8 cellular contexts compared by ENCODE assay signal in the genomic region with DNA sequence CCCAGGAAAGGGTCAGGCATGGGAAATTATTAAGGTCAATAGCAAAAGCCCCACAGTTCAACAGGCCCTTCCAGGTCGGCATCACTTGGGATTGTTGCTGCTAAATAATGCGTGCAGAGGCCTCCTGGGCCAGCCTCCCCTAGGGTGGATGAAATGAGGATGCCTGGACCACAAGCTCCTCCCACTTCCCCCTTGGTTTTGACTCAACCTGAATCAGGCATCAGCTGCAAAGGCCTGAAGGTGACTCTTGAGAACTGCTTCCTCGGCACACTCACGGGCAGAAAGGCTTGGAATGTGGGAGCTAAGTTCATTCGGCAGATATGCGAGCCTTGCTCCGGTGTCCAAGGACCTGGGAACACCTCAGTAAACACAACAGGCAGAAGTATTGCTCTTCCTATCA.
DNase-seq lines count a peak whose midpoint lies in the region; ATAC-seq, FAIRE-seq and TF ChIP-seq lines count a peak whose summit lies in the region.

No MANE protein-coding gene starts in this region.

- H3K4me3 ChIP-seq in GM12865 (ENCODE audit: low read depth, low read length) = 0 out of 2 replicates have a peak overlapping the region, but pooled peaks have one; percentile 1
- H3K4me3 ChIP-seq in tibial artery = no peak overlapping the region

- no peak for FAIRE-seq in urothelium cell line (lab: Jason Lieb, UNC)

- no peaks in the 10 kb centered on the region for H3K9me3 Mint-ChIP-seq in activated T-cell treated with anti-CD3 and anti-CD28 coated beads, Interleukin-2, amount 50 U/mL, for 4 hours
- H3K9me3 Mint-ChIP-seq in memory B cell = no peaks in the 10 kb centered on the region

- intact Hi-C loops in tibial artery (cut with DNase I; ENCODE audit: low total_unique reads) = no loop called here

- H3K4me1 Mint-ChIP-seq in activated T-cell treated with anti-CD3 and anti-CD28 coated beads, Interleukin-2, amount 50 U/mL, for 4 hours (ENCODE audit: low read depth) = peaks cover 94% of the 10 kb centered on the region
- peaks cover 54% of the 10 kb centered on the region for H3K4me1 Mint-ChIP-seq in memory B cell

- TF ChIP-seq CTCF in GM12865 (IDR thresholded peaks at IDR 0.05; ENCODE audit: insufficient read depth, low read depth, low read length, missing control alignments) (no peak), tibial artery (IDR thresholded peaks at IDR 0.05) (no peak)

- H3K4me3 Mint-ChIP-seq in activated T-cell treated with anti-CD3 and anti-CD28 coated beads, Interleukin-2, amount 50 U/mL, for 4 hours = peak overlapping the region; percentile 34
- H3K4me3 Mint-ChIP-seq in memory B cell = peak overlapping the region; percentile 37

- H3K27ac Mint-ChIP-seq in memory B cell = peak overlapping the region; percentile 100

- peaks cover 32% of the 10 kb centered on the region for H3K36me3 Mint-ChIP-seq in activated T-cell treated with anti-CD3 and anti-CD28 coated beads, Interleukin-2, amount 50 U/mL, for 4 hours (ENCODE audit: insufficient read depth)
- H3K36me3 Mint-ChIP-seq in memory B cell = peaks cover 9% of the 10 kb centered on the region

- peaks cover 0 to 39% (median 22%) of the 10 kb centered on the region in 4 donors for H3K4me1 ChIP-seq in tibial artery

- H3K36me3 ChIP-seq in tibial artery = peaks cover 0 to 16% (median 0%) of the 10 kb centered on the region in 3 donors

- H3K9me3 ChIP-seq in tibial artery = no peaks in the 10 kb centered on the region

- ATAC-seq in HG02571 (IDR thresholded peaks at IDR 0.05; ENCODE audit: unreplicated experiment) = peak; percentile 44
- ATAC-seq in activated T-cell treated with anti-CD3 and anti-CD28 coated beads, Interleukin-2, amount 50 U/mL, for 4 hours = peak; percentile 53 to 62
- ATAC-seq in memory B cell (ENCODE audit: low read depth) = peak; percentile 26

- H3K27ac ChIP-seq in tibial artery = no peak overlapping the region

- peak; percentile 92 for DNase-seq in GM12865 (ENCODE audit: low read depth)
- DNase-seq in NOMO-1 treated with dmso at 0.1 percent for 144 hours (lab: John Stamatoyannopoulos, UW; ENCODE audit: unreplicated experiment) = peak; percentile 34
- peak; percentile 65 for DNase-seq in activated T-cell treated with anti-CD3 and anti-CD28 coated beads, Interleukin-2, amount 50 U/mL, for 4 hours
- peak in 1 of 2 donors; percentile 38 for DNase-seq in memory B cell (ENCODE audit: low spot score in 2 of 2)
- peak; percentile 50 for DNase-seq in urothelium cell line (ENCODE audit: low spot score)
- no peak for DNase-seq in tibial artery
- DNase-seq in NCI-H446 treated with DMSO at 0.1 percent for 48 hours (lab: John Stamatoyannopoulos, UW) = no peak

- no peaks in the 10 kb centered on the region for H3K27me3 Mint-ChIP-seq in activated T-cell treated with anti-CD3 and anti-CD28 coated beads, Interleukin-2, amount 50 U/mL, for 4 hours (ENCODE audit: low read depth)
- H3K27me3 Mint-ChIP-seq in memory B cell = no peaks in the 10 kb centered on the region

- H3K27me3 ChIP-seq in tibial artery = no peaks in the 10 kb centered on the region

Comparison
In these comparisons a context has a peak if more than half of its experiments do, and no peak if none do; other contexts are left out.
1. DNase-seq: peak in GM12865 (single experiment), NOMO-1 treated with dmso at 0.1 percent for 144 hours (single experiment), activated T-cell treated with anti-CD3 and anti-CD28 coated beads, Interleukin-2, amount 50 U/mL, for 4 hours (single experiment) and urothelium cell line (single experiment); none in tibial artery (0 of 2) and NCI-H446 treated with DMSO at 0.1 percent for 48 hours (single experiment).
2. Peak in every context shown above with its lines, with median percentiles within 50 percentile points of each other: ATAC-seq.